Comparison of ENCODE assay signal across 8 cellular contexts in genomic region chr21:45403825-45404725, GRCh38.
DNase-seq lines count a peak whose midpoint lies in the region; ATAC-seq and TF ChIP-seq lines count a peak whose summit lies in the region.

No MANE protein-coding gene starts in this region.

- H3K27me3 Mint-ChIP-seq in effector memory CD8-positive, alpha-beta T cell: peaks cover 60 to 86% of the 10 kb centered on the region in 2 donors

- H3K4me3 Mint-ChIP-seq in effector memory CD8-positive, alpha-beta T cell: peak overlapping the region; percentile 79 to 87

- H3K4me3 ChIP-seq in AG09309 (ENCODE audit: control insufficient read depth, low read depth, low read length) (peak overlapping the region; percentile 15), muscle layer of duodenum (ENCODE audit: low read depth in 1 of 2, low read length in 2 of 2) (peak overlapping the region; percentile 11 to 56)

- H3K4me1 ChIP-seq in muscle layer of duodenum (ENCODE audit: control insufficient read depth in 1 of 2, insufficient read depth in 2 of 2, low read length in 2 of 2): peaks cover 0 to 24% of the 10 kb centered on the region in 2 donors

- H3K9me3 ChIP-seq in muscle layer of duodenum (ENCODE audit: control insufficient read depth in 1 of 2, low read length in 2 of 2): peaks cover 0 to 2% of the 10 kb centered on the region in 2 donors

- H3K27ac Mint-ChIP-seq in effector memory CD8-positive, alpha-beta T cell: peak overlapping the region in 1 of 2 donors; percentile 2

- peaks cover 11 to 13% of the 10 kb centered on the region in 2 donors for H3K4me1 Mint-ChIP-seq in effector memory CD8-positive, alpha-beta T cell (ENCODE audit: low read depth in 2 of 2)

- no peak overlapping the region for H3K27ac ChIP-seq in muscle layer of duodenum (ENCODE audit: low read length)

- no peaks in the 10 kb centered on the region for H3K27me3 ChIP-seq in muscle layer of duodenum (ENCODE audit: low read depth, low read length)

- H3K9me3 Mint-ChIP-seq in effector memory CD8-positive, alpha-beta T cell: peaks cover 0 to 8% of the 10 kb centered on the region in 2 donors

- H3K36me3 ChIP-seq in muscle layer of duodenum (ENCODE audit: control insufficient read depth in 1 of 2, insufficient read depth in 2 of 2, low read length in 2 of 2): no peaks in the 10 kb centered on the region

- peaks cover 4% of the 10 kb centered on the region for H3K36me3 Mint-ChIP-seq in effector memory CD8-positive, alpha-beta T cell (ENCODE audit: insufficient read depth)

- DNase-seq in AG09309 (ENCODE audit: low read depth): no peak
- DNase-seq in NCI-H1105 treated with DMSO at 0.1 percent for 48 hours (lab: John Stamatoyannopoulos, UW): peak; percentile 24
- DNase-seq in effector memory CD8-positive, alpha-beta T cell: no peak
- no peak for DNase-seq in NCI-H446 treated with DMSO at 0.1 percent for 48 hours (lab: John Stamatoyannopoulos, UW)
- no peak for DNase-seq in central memory CD4-positive, alpha-beta T cell
- no peak for DNase-seq in activated effector memory CD4-positive, alpha-beta T cell treated with Interleukin-2 at 50 U/mL for 16 hours

- ATAC-seq in effector memory CD8-positive, alpha-beta T cell (replicated peaks): peak; percentile 28
- ATAC-seq in HG02981 (IDR thresholded peaks at IDR 0.05; ENCODE audit: unreplicated experiment): no peak

- no peak for TF ChIP-seq CTCF in AG09309 (IDR thresholded peaks at IDR 0.05; ENCODE audit: control insufficient read depth, insufficient read depth, low read depth, low read length, missing control alignments)
